ENCODE assay signal across 13 cellular contexts in genomic region chr1:24393892-24394291, GRCh38. TPM values are rescaled to one million over a fixed set of nuclear protein-coding genes. Genes with fewer than 3 reads are reported as not detected.
DNase-seq lines count a peak whose midpoint lies in the region; ATAC-seq and TF ChIP-seq lines count a peak whose summit lies in the region.
"Had no signal": no experiment of that assay in that cellular context is flagged by ENCODE, and none has a peak within 500 bp of the region (broad histone marks: within the 10 kb centered on the region; RNA-seq: fewer than 3 reads in every experiment).

No MANE protein-coding gene starts in this region.

- H3K27ac Mint-ChIP-seq in MCF 10A (ENCODE audit: low read depth, unreplicated experiment) = peak overlapping the region; percentile 53

- no peaks in the 10 kb centered on the region for H3K36me3 ChIP-seq in breast epithelium
- no peaks in the 10 kb centered on the region for H3K36me3 ChIP-seq in uterus
- H3K36me3 ChIP-seq in effector memory CD4-positive, alpha-beta T cell (ENCODE audit: control insufficient read depth, insufficient read depth, low read length) = no peaks in the 10 kb centered on the region
- H3K36me3 ChIP-seq: BLaER1 had no signal

- intact Hi-C loops in MCF 10A (cut with micrococcal nuclease) = loop anchor here (2.0 to 10.0 kb wide), 2 partner anchors 193 to 441 kb away; no protein-coding TSS in a partner anchor
- intact Hi-C loops in breast epithelium (cut with DNase I; ENCODE audit: low total_unique reads) = no loop called here
- intact Hi-C loops in uterus (cut with DNase I; ENCODE audit: low total_unique reads) = loop anchor here (2.0 kb wide), 1 partner anchor 193 kb away; no protein-coding TSS in a partner anchor

- CTCF ChIA-PET in MCF 10A (lab: Yijun Ruan, JAX) = interaction anchor here (0.6 to 6.6 kb wide), 22 partner anchors 7 to 302 kb away, joined by 3 to 365 read pairs (median 5); partner anchors contain the start of genes GRHL3 and STPG1

- H3K27ac ChIP-seq in breast epithelium = no peak overlapping the region
- H3K27ac ChIP-seq in uterus = peak overlapping the region; percentile 26 to 33
- H3K27ac ChIP-seq in effector memory CD4-positive, alpha-beta T cell (ENCODE audit: insufficient read depth, low read length, poor library complexity, severe bottlenecking) = no peak overlapping the region
- H3K27ac ChIP-seq: BLaER1 had no signal

- no peaks in the 10 kb centered on the region for H3K4me1 ChIP-seq in breast epithelium
- no peaks in the 10 kb centered on the region for H3K4me1 ChIP-seq in uterus
- peaks cover 10% of the 10 kb centered on the region for H3K4me1 ChIP-seq in effector memory CD4-positive, alpha-beta T cell (ENCODE audit: control insufficient read depth, insufficient read depth, low read length, poor library complexity, severe bottlenecking)

- H3K4me3 Mint-ChIP-seq in MCF 10A (ENCODE audit: unreplicated experiment) = no peak overlapping the region
- H3K4me3 Mint-ChIP-seq: activated naive CD4-positive, alpha-beta T cell treated with anti-CD3 and anti-CD28 coated beads, Interleukin-2, amount 10 ng/mL, durations not matched to agents 7 days and 5 days had no signal

- BruUV-seq in MCF 10A (replicated peaks; lab: Mats Ljungman, UMichigan) = no TSS peak

- no peaks in the 10 kb centered on the region for H3K9me3 Mint-ChIP-seq in MCF 10A (ENCODE audit: unreplicated experiment)
- H3K9me3 Mint-ChIP-seq: activated naive CD4-positive, alpha-beta T cell treated with anti-CD3 and anti-CD28 coated beads, Interleukin-2, amount 10 ng/mL, durations not matched to agents 7 days and 5 days had no signal

- peaks cover 29% of the 10 kb centered on the region for H3K36me3 Mint-ChIP-seq in MCF 10A (ENCODE audit: insufficient read depth, unreplicated experiment)

- ATAC-seq in activated CD4-positive, CD25-positive, alpha-beta regulatory T cell treated with anti-CD3 and anti-CD28 coated beads, Interleukin-2, amount 50 U/mL, for 24 hours = no peak
- ATAC-seq: mucosa of descending colon had no signal

- no peak for TF ChIP-seq CTCF in MCF 10A (IDR thresholded peaks at IDR 0.05; ENCODE audit: unreplicated experiment)
- TF ChIP-seq CTCF in breast epithelium (IDR thresholded peaks at IDR 0.05) = no peak
- TF ChIP-seq CTCF in foreskin fibroblast (IDR thresholded peaks at IDR 0.05; ENCODE audit: low read depth, low read length) = no peak
- no peak for TF ChIP-seq CTCF in uterus (IDR thresholded peaks at IDR 0.05)

- no peaks in the 10 kb centered on the region for H3K27me3 ChIP-seq in breast epithelium
- no peaks in the 10 kb centered on the region for H3K27me3 ChIP-seq in uterus
- H3K27me3 ChIP-seq in effector memory CD4-positive, alpha-beta T cell (replicated peaks; ENCODE audit: control insufficient read depth, insufficient read depth, low read length, poor library complexity, severe bottlenecking) = no peaks in the 10 kb centered on the region
- H3K27me3 ChIP-seq: BLaER1 had no signal

- peak; percentile 88 for DNase-seq in MCF 10A (ENCODE audit: unreplicated experiment)
- DNase-seq in breast epithelium (ENCODE audit: low spot score in 2 of 2) = no peak
- peak; percentile 15 for DNase-seq in T1000 (lab: John Stamatoyannopoulos, UW)
- peak; percentile 85 to 91 for DNase-seq in foreskin fibroblast
- no peak for DNase-seq in uterus
- DNase-seq in effector memory CD4-positive, alpha-beta T cell = no peak
- no peak for DNase-seq in NCI-H446 treated with DMSO at 0.1 percent for 48 hours (lab: John Stamatoyannopoulos, UW)
- DNase-seq: activated naive CD4-positive, alpha-beta T cell treated with anti-CD3 and anti-CD28 coated beads, Interleukin-2, amount 10 ng/mL, durations not matched to agents 7 days and 5 days; mucosa of descending colon; stimulated activated CD4-positive, alpha-beta T cell treated with anti-CD3 and anti-CD28 coated beads, Interleukin-2, amount 100 ng/mL, for 48 hours had no signal

- no peaks in the 10 kb centered on the region for H3K27me3 Mint-ChIP-seq in MCF 10A (ENCODE audit: insufficient read depth, unreplicated experiment)
- H3K27me3 Mint-ChIP-seq: activated naive CD4-positive, alpha-beta T cell treated with anti-CD3 and anti-CD28 coated beads, Interleukin-2, amount 10 ng/mL, durations not matched to agents 7 days and 5 days had no signal

- TF ChIP-seq POLR2A in breast epithelium (IDR thresholded peaks at IDR 0.05) (no peak), uterus (IDR thresholded peaks at IDR 0.05) (no peak)

- POLR2A ChIA-PET in MCF 10A (lab: Yijun Ruan, JAX) = interaction anchor here (0.7 to 6.4 kb wide), 18 partner anchors 10 to 430 kb away, joined by 3 to 155 read pairs (median 5); partner anchors contain the start of genes GRHL3, NIPAL3, RCAN3 and SRRM1

- H3K9me3 ChIP-seq in breast epithelium (no peaks in the 10 kb centered on the region), uterus (no peaks in the 10 kb centered on the region)
- H3K9me3 ChIP-seq in effector memory CD4-positive, alpha-beta T cell (ENCODE audit: control insufficient read depth, low read length) = no peaks in the 10 kb centered on the region
- H3K9me3 ChIP-seq: BLaER1, HAP-1, mucosa of descending colon had no signal

- H3K4me1 Mint-ChIP-seq in MCF 10A (ENCODE audit: insufficient read depth, unreplicated experiment) = peaks cover 45% of the 10 kb centered on the region

- H3K4me3 ChIP-seq in breast epithelium (no peak overlapping the region), foreskin fibroblast (ENCODE audit: low read depth in 1 of 2, low read length in 2 of 2) (no peak overlapping the region), uterus (no peak overlapping the region)
- no peak overlapping the region for H3K4me3 ChIP-seq in effector memory CD4-positive, alpha-beta T cell (ENCODE audit: insufficient read depth, low read depth, low read length, poor library complexity, severe bottlenecking)
- H3K4me3 ChIP-seq: BLaER1, HAP-1, mucosa of descending colon had no signal

RNA-seq across cellular contexts. Expression of gene STPG1, which starts 19.7 kb away (rescaled TPM):
- total RNA-seq in MCF 10A (2022) (18.6 and 19.7 TPM in 2 replicates), breast epithelium (1 to 10 TPM; 3.6 to 6.9 (median 4.6) TPM), uterus (10 to 100 TPM in 1 of 4 donors, 1 to 10 TPM in 3; 1.0 to 11.5 (median 4.0) TPM)

RNA-seq across cellular contexts. Expression of gene NIPAL3, which starts 21.7 kb away (rescaled TPM):
- total RNA-seq in MCF 10A (2022) (47.7 and 55.8 TPM in 2 replicates), breast epithelium (10 to 100 TPM; 13.4 to 67.6 (median 28.5) TPM), uterus (10 to 100 TPM; 14.2 to 36.8 (median 21.5) TPM)

Comparison
In these comparisons a context has a peak if more than half of its experiments do, and no peak if none do; other contexts are left out.
1. DNase-seq: peak in MCF 10A (single experiment), T1000 (single experiment) and foreskin fibroblast (2 of 2); none in breast epithelium (0 of 2), uterus (0 of 2), effector memory CD4-positive, alpha-beta T cell (0 of 3) and NCI-H446 treated with DMSO at 0.1 percent for 48 hours (single experiment).
2. H3K27ac ChIP-seq: peak in uterus (2 of 2); none in breast epithelium (0 of 2) and effector memory CD4-positive, alpha-beta T cell (single experiment).